Comparison of ENCODE assay signal across 8 cellular contexts in genomic region chr1:40338745-40339419, GRCh38. TPM values are rescaled to one million over a fixed set of nuclear protein-coding genes. Genes with fewer than 3 reads are reported as not detected.
DNase-seq lines count a peak whose midpoint lies in the region; ATAC-seq and TF ChIP-seq lines count a peak whose summit lies in the region.

No MANE protein-coding gene starts in this region.

- H4K20me1 ChIP-seq in IMR-90 (ENCODE audit: insufficient read depth, low read length), result no peaks in the 10 kb centered on the region; the same call in 1 of the 2 replicates

- no peak overlapping the region for H2BK20ac ChIP-seq in IMR-90 (ENCODE audit: low read depth, low read length)

- no peak overlapping the region for H3K9ac ChIP-seq in IMR-90 (ENCODE audit: low read depth, low read length)
- no peak overlapping the region for H3K9ac ChIP-seq in endodermal cell (ENCODE audit: extremely low read depth, low read length, poor library complexity, severe bottlenecking)

- H3K18ac ChIP-seq in IMR-90 (ENCODE audit: low read depth, low read length), result no peak overlapping the region

- H3K4me1 Mint-ChIP-seq in endodermal cell, result peaks cover 5% of the 10 kb centered on the region

- H3K79me1 ChIP-seq in IMR-90 (ENCODE audit: low read depth in 1 of 2, low read length in 2 of 2), result no peaks in the 10 kb centered on the region

- H4K8ac ChIP-seq in IMR-90 (ENCODE audit: low read depth in 2 of 2, low read length in 2 of 2), result no peak overlapping the region

- peak; percentile 99 for TF ChIP-seq RAD21 in IMR-90 (IDR thresholded peaks at IDR 0.05; ENCODE audit: low read length)

- CTCF ChIA-PET in IMR-90 (lab: Yijun Ruan, JAX), result interaction anchor here (0.5 to 3.3 kb wide), 29 partner anchors 9 to 265 kb away, joined by 3 to 47 read pairs (median 4); no protein-coding TSS in a partner anchor

- H3K14ac ChIP-seq in IMR-90 (replicated peaks; ENCODE audit: low read depth, low read length), result no peak overlapping the region

- WGBS in IMR-90 (ENCODE audit: extremely low coverage in 2 of 2, insufficient read length in 1 of 2), 2 experiments, result 72% methylated on average over 5 of the region's 21 CpGs; no CpG with 5 or more reads in 1 of the 2 experiments
- 51 to 52% methylated on average over 18 to 21 of the region's 21 CpGs for WGBS in endodermal cell (ENCODE audit: insufficient coverage in 1 of 2, insufficient read length in 1 of 2), 2 experiments

- H3K56ac ChIP-seq in IMR-90 (ENCODE audit: extremely low read depth, insufficient read depth, low read length), result no peak overlapping the region

- H2AK5ac ChIP-seq in IMR-90 (ENCODE audit: low read depth, low read length), result no peak overlapping the region

- intact Hi-C loops in IMR-90 (cut with micrococcal nuclease), result loop anchor here (1.0 to 5.0 kb wide), 5 partner anchors 66 to 522 kb away; no protein-coding TSS in a partner anchor

- no peak overlapping the region for H2BK5ac ChIP-seq in IMR-90 (ENCODE audit: low read depth, low read length, poor library complexity, severe bottlenecking)

- peak; percentile 52; the same call in 1 of the 2 replicates for TF ChIP-seq POLR2A in IMR-90 (IDR thresholded peaks at IDR 0.05; ENCODE audit: low read depth, low read length)

- H3K27me3 ChIP-seq in IMR-90 (ENCODE audit: control insufficient read depth, insufficient read depth, low read length) (peaks cover 5% of the 10 kb centered on the region), endodermal cell (ENCODE audit: control insufficient read depth, insufficient read depth, low read length, poor library complexity, severe bottlenecking) (no peaks in the 10 kb centered on the region), mononuclear cell (ENCODE audit: insufficient read depth, low read length) (no peaks in the 10 kb centered on the region)

- H3K4me2 ChIP-seq in IMR-90 (ENCODE audit: low read depth, low read length), result peak overlapping the region; percentile 80

- no peak overlapping the region for H2BK15ac ChIP-seq in IMR-90 (ENCODE audit: low read depth, low read length)

- H3K4ac ChIP-seq in IMR-90 (ENCODE audit: low read depth, low read length), result no peak overlapping the region

- no TSS peak for BruUV-seq in IMR-90 (replicated peaks; lab: Mats Ljungman, UMichigan)

- TF ChIP-seq CTCF in IMR-90 (conservative IDR thresholded peaks at IDR 0.05; ENCODE audit: low read depth, low read length), result peak; percentile 97
- TF ChIP-seq CTCF in endodermal cell (conservative IDR thresholded peaks at IDR 0.05), result peak; percentile 98

- H3K9me3 Mint-ChIP-seq in endodermal cell, result no peaks in the 10 kb centered on the region

- H3K27me3 Mint-ChIP-seq in endodermal cell (ENCODE audit: insufficient read depth), result peaks cover 26% of the 10 kb centered on the region

- no peak overlapping the region for H4K5ac ChIP-seq in IMR-90 (ENCODE audit: low read depth, low read length)

- H3K27ac ChIP-seq in IMR-90 (ENCODE audit: insufficient read depth, low read length) (no peak overlapping the region), endodermal cell (ENCODE audit: low read depth, low read length) (no peak overlapping the region)

- H2BK120ac ChIP-seq in IMR-90 (ENCODE audit: low read depth, low read length), result no peak overlapping the region

- in situ Hi-C loops in IMR-90 (cut with MboI; ENCODE audit: low sequenced_read_pairs), result loop anchor here (5.0 kb wide), 3 partner anchors 63 to 257 kb away; no protein-coding TSS in a partner anchor

- H3K36me3 ChIP-seq in IMR-90 (ENCODE audit: control insufficient read depth, insufficient read depth, low read length), result no peaks in the 10 kb centered on the region
- H3K36me3 ChIP-seq in endodermal cell (ENCODE audit: control insufficient read depth, insufficient read depth, low read length), result no peaks in the 10 kb centered on the region

- dilution Hi-C loops in IMR-90 (cut with HindIII; ENCODE audit: low sequenced_read_pairs, unreplicated experiment), result no loop called here

- H3K23ac ChIP-seq in IMR-90 (ENCODE audit: low read depth, low read length), result no peak overlapping the region

- POLR2A ChIA-PET in IMR-90 (lab: Charles Lee; ENCODE audit: unreplicated experiment), result interaction anchor here (1.7 kb wide), 1 partner anchor 186 kb away, joined by 4 read pairs; no protein-coding TSS in a partner anchor

- ATAC-seq in IMR-90 (ENCODE audit: low read depth) (peak; percentile 97), HG02763 (IDR thresholded peaks at IDR 0.05; ENCODE audit: unreplicated experiment) (no peak)

- H3K9me1 ChIP-seq in IMR-90 (ENCODE audit: insufficient read depth, low read length), result no peaks in the 10 kb centered on the region

- DNase-seq in DMS53 treated with DMSO at 0.1 percent for 48 hours (lab: John Stamatoyannopoulos, UW; ENCODE audit: unreplicated experiment) (peak; percentile 73), IMR-90 (peak; percentile 77), NOMO-1 treated with dmso at 0.1 percent for 144 hours (lab: John Stamatoyannopoulos, UW; ENCODE audit: unreplicated experiment) (peak; percentile 42), endodermal cell (peak; percentile 99)
- DNase-seq in activated CD8-positive, alpha-beta memory T cell treated with anti-CD3 and anti-CD28 coated beads, Interleukin-2, amount 50 U/mL, for 24 hours (ENCODE audit: extremely low read depth), result peak; percentile 65
- peak; percentile 81 to 82 for DNase-seq in stimulated activated CD8-positive, alpha-beta memory T cell treated with anti-CD3 and anti-CD28 coated beads, Interleukin-2, amount 100 ng/mL, for 1 hour (ENCODE audit: low read depth in 2 of 2)

- H3K36me3 Mint-ChIP-seq in endodermal cell (ENCODE audit: low read depth), result no peaks in the 10 kb centered on the region

- H3K4me3 Mint-ChIP-seq in endodermal cell, result no peak overlapping the region

- peak overlapping the region; percentile 55 for H2AFZ ChIP-seq in IMR-90 (replicated peaks; ENCODE audit: low read length, poor library complexity)

- peaks cover 5% of the 10 kb centered on the region; the same call in 1 of the 2 replicates for H3K9me3 ChIP-seq in IMR-90 (ENCODE audit: control insufficient read depth, insufficient read depth, low read length)
- peaks cover 6% of the 10 kb centered on the region for H3K9me3 ChIP-seq in endodermal cell (ENCODE audit: control insufficient read depth, low read length)
- H3K9me3 ChIP-seq in mononuclear cell (ENCODE audit: low read depth, low read length), result no peaks in the 10 kb centered on the region

- peak overlapping the region; percentile 66 for H2AK9ac ChIP-seq in IMR-90 (replicated peaks; ENCODE audit: low read depth, low read length, poor library complexity)

- H3K4me3 ChIP-seq in IMR-90 (ENCODE audit: insufficient read depth, low read depth, low read length) (no peak overlapping the region), endodermal cell (ENCODE audit: low read length) (no peak overlapping the region), mononuclear cell (ENCODE audit: low read length) (peak overlapping the region; percentile 24)

- no peak overlapping the region for H4K91ac ChIP-seq in IMR-90 (ENCODE audit: insufficient read depth, low read depth, low read length)

- no peak overlapping the region for H3K27ac Mint-ChIP-seq in endodermal cell

- H3K4me1 ChIP-seq in IMR-90 (ENCODE audit: control insufficient read depth, insufficient read depth, low read length), result no peaks in the 10 kb centered on the region
- no peaks in the 10 kb centered on the region for H3K4me1 ChIP-seq in endodermal cell (ENCODE audit: control insufficient read depth, insufficient read depth, low read length)
- peaks cover 56% of the 10 kb centered on the region for H3K4me1 ChIP-seq in mononuclear cell (ENCODE audit: insufficient read depth, low read length)

TF ChIP-seq in IMR-90, 13 proteins besides CTCF, POLR2A, EP300 and RAD21:
- TF ChIP-seq SMC3 (IDR thresholded peaks at IDR 0.05; ENCODE audit: low read depth, low read length), result peak; percentile 95
- TF ChIP-seq FOS (IDR thresholded peaks at IDR 0.05; ENCODE audit: low read depth, low read length), result no peak
- 0 out of 2 replicates have a peak, but pooled peaks have one; percentile 35 for TF ChIP-seq MAZ (IDR thresholded peaks at IDR 0.05; ENCODE audit: borderline replicate concordance, low read depth, low read length)
- no peak for TF ChIP-seq CHD1 (IDR thresholded peaks at IDR 0.05; ENCODE audit: low read depth, low read length)
- TF ChIP-seq ELK1 (IDR thresholded peaks at IDR 0.05; ENCODE audit: borderline replicate concordance, low read depth, low read length), result no peak
- peak; percentile 80 for TF ChIP-seq CEBPB (IDR thresholded peaks at IDR 0.05; ENCODE audit: low read depth, low read length)
- no peak for TF ChIP-seq NFE2L2 (IDR thresholded peaks at IDR 0.05; ENCODE audit: low read depth, low read length)

RNA-seq across cellular contexts. Expression of gene COL9A2, which starts 21.8 kb away (rescaled TPM):
- total RNA-seq in IMR-90 (2012; rRNA removed), result 0.56 and 0.90 TPM in 2 replicates
- polyA plus RNA-seq in IMR-90 (2012; rRNA removed), result 1.3 and 1.6 TPM in 2 replicates
- polyA plus RNA-seq in IMR-90 (2012; cell fraction: cytosol; rRNA removed), result 1.1 and 1.3 TPM in 2 replicates
- 6.1 and 8.7 TPM in 2 replicates for polyA plus RNA-seq in IMR-90 (2012; cell fraction: nucleus; rRNA removed; ENCODE audit: low replicate concordance)
- 100 to 1,000 TPM; 295 to 470 TPM for total RNA-seq in endodermal cell
- 53.1 TPM for polyA plus RNA-seq in endodermal cell (2013, experiment 1 of 2)
- polyA plus RNA-seq in endodermal cell (2013, experiment 2 of 2), result 54.2 TPM
- total RNA-seq in mononuclear cell, result 4.1 TPM

RNA-seq across cellular contexts. Expression of gene SMAP2, which starts 34.6 kb away (rescaled TPM):
- total RNA-seq in IMR-90 (2012; rRNA removed), result 30.1 and 33.6 TPM in 2 replicates
- polyA plus RNA-seq in IMR-90 (2012; rRNA removed), result 29.1 and 31.0 TPM in 2 replicates
- polyA plus RNA-seq in IMR-90 (2012; cell fraction: cytosol; rRNA removed), result 15.8 and 20.4 TPM in 2 replicates
- polyA plus RNA-seq in IMR-90 (2012; cell fraction: nucleus; rRNA removed; ENCODE audit: low replicate concordance), result 20.5 and 30.1 TPM in 2 replicates
- 10 to 100 TPM; 21.9 to 22.3 TPM for total RNA-seq in endodermal cell
- 18.0 TPM for polyA plus RNA-seq in endodermal cell (2013, experiment 1 of 2)
- 17.6 TPM for polyA plus RNA-seq in endodermal cell (2013, experiment 2 of 2)
- total RNA-seq in mononuclear cell, result 201 TPM

Comparison
In these comparisons a context has a peak if more than half of its experiments do, and no peak if none do; other contexts are left out.
1. DNase-seq: peak in every context shown above with its lines; median percentile 99 in endodermal cell; 82 in stimulated activated CD8-positive, alpha-beta memory T cell treated with anti-CD3 and anti-CD28 coated beads, Interleukin-2, amount 100 ng/mL, for 1 hour; 77 in IMR-90; 73 in DMS53 treated with DMSO at 0.1 percent for 48 hours; 65 in activated CD8-positive, alpha-beta memory T cell treated with anti-CD3 and anti-CD28 coated beads, Interleukin-2, amount 50 U/mL, for 24 hours; 42 in NOMO-1 treated with dmso at 0.1 percent for 144 hours.
2. RNA of gene COL9A2, which starts 21.8 kb away (total RNA-seq): 295 to 470 TPM in endodermal cell; 4.1 TPM in mononuclear cell (single experiment) and 0.56 to 0.90 TPM in IMR-90; every median in the first group is over 10 times any median in the second.